In genomic region chr19:7595466-7596133, GRCh38 we compare ENCODE assay signal across 8 cellular contexts. TPM values are rescaled to one million over a fixed set of nuclear protein-coding genes. Genes with fewer than 3 reads are reported as not detected.
A peak's percentile ranks its signal among the peaks of the same experiment; 100 is the strongest.
DNase-seq lines count a peak whose midpoint lies in the region; ATAC-seq and TF ChIP-seq lines count a peak whose summit lies in the region.

A gene with protein sequence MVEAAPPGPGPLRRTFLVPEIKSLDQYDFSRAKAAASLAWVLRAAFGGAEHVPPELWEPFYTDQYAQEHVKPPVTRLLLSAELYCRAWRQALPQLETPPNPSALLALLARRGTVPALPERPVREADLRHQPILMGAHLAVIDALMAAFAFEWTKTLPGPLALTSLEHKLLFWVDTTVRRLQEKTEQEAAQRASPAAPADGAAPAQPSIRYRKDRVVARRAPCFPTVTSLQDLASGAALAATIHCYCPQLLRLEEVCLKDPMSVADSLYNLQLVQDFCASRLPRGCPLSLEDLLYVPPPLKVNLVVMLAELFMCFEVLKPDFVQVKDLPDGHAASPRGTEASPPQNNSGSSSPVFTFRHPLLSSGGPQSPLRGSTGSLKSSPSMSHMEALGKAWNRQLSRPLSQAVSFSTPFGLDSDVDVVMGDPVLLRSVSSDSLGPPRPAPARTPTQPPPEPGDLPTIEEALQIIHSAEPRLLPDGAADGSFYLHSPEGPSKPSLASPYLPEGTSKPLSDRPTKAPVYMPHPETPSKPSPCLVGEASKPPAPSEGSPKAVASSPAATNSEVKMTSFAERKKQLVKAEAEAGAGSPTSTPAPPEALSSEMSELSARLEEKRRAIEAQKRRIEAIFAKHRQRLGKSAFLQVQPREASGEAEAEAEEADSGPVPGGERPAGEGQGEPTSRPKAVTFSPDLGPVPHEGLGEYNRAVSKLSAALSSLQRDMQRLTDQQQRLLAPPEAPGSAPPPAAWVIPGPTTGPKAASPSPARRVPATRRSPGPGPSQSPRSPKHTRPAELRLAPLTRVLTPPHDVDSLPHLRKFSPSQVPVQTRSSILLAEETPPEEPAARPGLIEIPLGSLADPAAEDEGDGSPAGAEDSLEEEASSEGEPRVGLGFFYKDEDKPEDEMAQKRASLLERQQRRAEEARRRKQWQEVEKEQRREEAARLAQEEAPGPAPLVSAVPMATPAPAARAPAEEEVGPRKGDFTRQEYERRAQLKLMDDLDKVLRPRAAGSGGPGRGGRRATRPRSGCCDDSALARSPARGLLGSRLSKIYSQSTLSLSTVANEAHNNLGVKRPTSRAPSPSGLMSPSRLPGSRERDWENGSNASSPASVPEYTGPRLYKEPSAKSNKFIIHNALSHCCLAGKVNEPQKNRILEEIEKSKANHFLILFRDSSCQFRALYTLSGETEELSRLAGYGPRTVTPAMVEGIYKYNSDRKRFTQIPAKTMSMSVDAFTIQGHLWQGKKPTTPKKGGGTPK (plus strand): TSS chr19:7595863. CDS start chr19:7596003, 140 bp downstream.

- H2BK120ac ChIP-seq in mesendoderm (ENCODE audit: low read depth, low read length): no peak within 1 kb of the TSS

- peak within 1 kb of the TSS; percentile 83 for H3K4me3 Mint-ChIP-seq in T-helper 17 cell

- peak; percentile 85 for DNase-seq in GM10266 (ENCODE audit: extremely low spot score)
- peak; percentile 56 for DNase-seq in NCI-H1092 (lab: John Stamatoyannopoulos, UW)
- DNase-seq in T-helper 17 cell: peak in 2 of 3 donors; percentile 26 to 31
- DNase-seq in coronary artery (ENCODE audit: low spot score): no peak
- DNase-seq in mesendoderm: peak; percentile 63
- peak; percentile 66 for DNase-seq in stomach
- DNase-seq in tibial nerve (ENCODE audit: low spot score in 2 of 2): no peak

- ATAC-seq in T-helper 17 cell (peak; percentile 84), GM21526 (IDR thresholded peaks at IDR 0.05; ENCODE audit: low FRiP score, unreplicated experiment) (no peak)

- H3K4me3 ChIP-seq in coronary artery (peak within 1 kb of the TSS; percentile 62), mesendoderm (ENCODE audit: low read length) (peak within 1 kb of the TSS; percentile 58), stomach (peak within 1 kb of the TSS; percentile 44 to 66 (median 50)), tibial nerve (peak within 1 kb of the TSS in 2 of 4 donors; percentile 24 to 26)

- peaks cover 53% of the 10 kb centered on the region for H3K27me3 Mint-ChIP-seq in T-helper 17 cell

- no peaks in the 10 kb centered on the region for H3K9me3 ChIP-seq in T-helper 17 cell (ENCODE audit: control insufficient read depth, low read length, poor library complexity, severe bottlenecking)
- H3K9me3 ChIP-seq in stomach: no peaks in the 10 kb centered on the region
- no peaks in the 10 kb centered on the region for H3K9me3 ChIP-seq in tibial nerve

- peaks cover 9% of the 10 kb centered on the region for H3K4me1 Mint-ChIP-seq in T-helper 17 cell

- TF ChIP-seq POLR2A in stomach (IDR thresholded peaks at IDR 0.05): no peak
- TF ChIP-seq POLR2A in tibial nerve (IDR thresholded peaks at IDR 0.05): no peak

- peak within 1 kb of the TSS; percentile 29 for H3K4ac ChIP-seq in mesendoderm (ENCODE audit: low read depth, low read length)

- TF ChIP-seq EP300 in stomach (IDR thresholded peaks at IDR 0.05) (no peak), tibial nerve (IDR thresholded peaks at IDR 0.05) (no peak)

- no CpG with 5 or more reads among the region's 78 CpGs for WGBS in mesendoderm (ENCODE audit: extremely low coverage, insufficient coverage, low lambda C conversion rate)
- 0 to 1% (median 1%) methylated on average over 19 to 78 of the region's 78 CpGs for WGBS in stomach, 5 donors
- 2 to 3% methylated on average over 19 to 45 of the region's 78 CpGs for WGBS in tibial nerve, 2 donors

- H3K4me1 ChIP-seq in mesendoderm (ENCODE audit: control insufficient read depth, low read depth, low read length) (no peaks in the 10 kb centered on the region), stomach (peaks cover 0 to 31% (median 26%) of the 10 kb centered on the region in 4 donors), tibial nerve (peaks cover 0 to 10% (median 2%) of the 10 kb centered on the region in 4 donors)

- H3K79me1 ChIP-seq in mesendoderm (ENCODE audit: low read length): no peaks in the 10 kb centered on the region

- intact Hi-C loops in stomach (cut with DNase I; ENCODE audit: low total_unique reads): no loop called here

- H3K18ac ChIP-seq in mesendoderm (ENCODE audit: low read length): peak within 1 kb of the TSS; percentile 86

- peak within 1 kb of the TSS; percentile 80 for H3K56ac ChIP-seq in mesendoderm (ENCODE audit: low read length)

- H2BK5ac ChIP-seq in mesendoderm (ENCODE audit: low read length): no peak within 1 kb of the TSS

- H3K36me3 ChIP-seq in mesendoderm (ENCODE audit: control insufficient read depth, insufficient read depth, low read length): no peaks in the 10 kb centered on the region
- H3K36me3 ChIP-seq in stomach: no peaks in the 10 kb centered on the region
- H3K36me3 ChIP-seq in tibial nerve: no peaks in the 10 kb centered on the region

- H3K9ac ChIP-seq in mesendoderm (ENCODE audit: low read length): peak within 1 kb of the TSS; percentile 66

- no peak within 1 kb of the TSS for H4K8ac ChIP-seq in mesendoderm (ENCODE audit: low read depth, low read length)

- no peaks in the 10 kb centered on the region for H3K27me3 ChIP-seq in mesendoderm (ENCODE audit: insufficient read depth, low read length, poor library complexity)
- H3K27me3 ChIP-seq in stomach: peaks cover 3 to 81% (median 13%) of the 10 kb centered on the region in 3 donors
- peaks cover 0 to 58% of the 10 kb centered on the region in 2 donors for H3K27me3 ChIP-seq in tibial nerve

- H2BK15ac ChIP-seq in mesendoderm (replicated peaks; ENCODE audit: low read depth): no peak within 1 kb of the TSS

- TF ChIP-seq CTCF in GM10266 (IDR thresholded peaks at IDR 0.05; ENCODE audit: control insufficient read depth, insufficient read depth, low read depth, missing control alignments) (no peak), coronary artery (IDR thresholded peaks at IDR 0.05) (no peak), stomach (IDR thresholded peaks at IDR 0.05) (no peak), tibial nerve (IDR thresholded peaks at IDR 0.05) (no peak)

- H3K79me2 ChIP-seq in mesendoderm (ENCODE audit: control insufficient read depth, insufficient read depth, low read length): no peaks in the 10 kb centered on the region

- H3K27ac ChIP-seq in coronary artery (no peak within 1 kb of the TSS), mesendoderm (ENCODE audit: low read depth, low read length) (no peak within 1 kb of the TSS), stomach (peak within 1 kb of the TSS; percentile 71 to 91 (median 77)), tibial nerve (peak within 1 kb of the TSS in 1 of 4 donors; percentile 34)

- H4K5ac ChIP-seq in mesendoderm (ENCODE audit: low read length): no peak within 1 kb of the TSS

- peaks cover 5% of the 10 kb centered on the region for H3K36me3 Mint-ChIP-seq in T-helper 17 cell (ENCODE audit: low read depth)

- H3K27ac Mint-ChIP-seq in T-helper 17 cell: no peak within 1 kb of the TSS

- no peak within 1 kb of the TSS for H3K23ac ChIP-seq in mesendoderm (ENCODE audit: low read length)

- peak within 1 kb of the TSS; percentile 66 for H3K4me2 ChIP-seq in mesendoderm (ENCODE audit: low read length)

- no peak within 1 kb of the TSS for H2AK5ac ChIP-seq in mesendoderm (ENCODE audit: low read length)

RNA-seq across cellular contexts. Expression of the gene that starts here (rescaled TPM):
- under 1 TPM; 0.12 to 0.44 TPM for total RNA-seq in T-helper 17 cell
- polyA plus RNA-seq in mesendoderm (2013, experiment 1 of 2): 10.4 TPM
- polyA plus RNA-seq in mesendoderm (2013, experiment 2 of 2): 10.1 TPM
- 100 to 1,000 TPM in 1 of 5 donors, 10 to 100 TPM in 3, 1 to 10 TPM in 1; 5.5 to 232 (median 43.8) TPM for total RNA-seq in stomach
- 10 to 100 TPM; 17.0 to 21.5 (median 21.1) TPM for polyA plus RNA-seq in stomach
- total RNA-seq in tibial nerve: not detected

Comparison
In these comparisons a context has a peak if more than half of its experiments do, and no peak if none do; other contexts are left out.
1. RNA of the gene that starts here (total RNA-seq): 5.5 to 232 TPM in stomach; 0.12 to 0.44 TPM in T-helper 17 cell and not detected in tibial nerve; every median in the first group is over 4 times any median in the second.
2. Peak in DNase-seq and ATAC-seq in T-helper 17 cell; RNA of the gene not detected or under 1 TPM.
3. DNase-seq: peak in GM10266 (single experiment), NCI-H1092 (single experiment), mesendoderm (single experiment) and stomach (single experiment); none in coronary artery (single experiment) and tibial nerve (0 of 2).
4. H3K27ac ChIP-seq: peak in stomach (5 of 5); none in coronary artery (0 of 2) and mesendoderm (single experiment).